Comparison of ENCODE assay signal across 15 cellular contexts in genomic region chr3:125148016-125148812, GRCh38.
DNase-seq lines count a peak whose midpoint lies in the region; ATAC-seq and TF ChIP-seq lines count a peak whose summit lies in the region.
"Had no signal": no experiment of that assay in that cellular context is flagged by ENCODE, and none has a peak within 500 bp of the region (broad histone marks: within the 10 kb centered on the region; RNA-seq: fewer than 3 reads in every experiment).

No MANE protein-coding gene starts in this region.

- ATAC-seq in right cardiac atrium (no peak), WTC11 (no peak), right lobe of liver (peak; percentile 31 to 51 (median 40))
- ATAC-seq: A549 had no signal

- H3K36me3 Mint-ChIP-seq in WTC11, result no peaks in the 10 kb centered on the region

- no peaks in the 10 kb centered on the region; the same call in none of the 2 replicates for H3K27me3 Mint-ChIP-seq in WTC11 (ENCODE audit: low read depth)

- H3K27ac ChIP-seq in left ventricle myocardium inferior (replicated peaks), result peak overlapping the region; percentile 79
- no peak overlapping the region for H3K27ac ChIP-seq in right cardiac atrium (ENCODE audit: low read length)
- H3K27ac ChIP-seq in right lobe of liver, result peak overlapping the region in 2 of 3 donors; percentile 3 to 21
- H3K27ac ChIP-seq in transverse colon, result peak overlapping the region in 3 of 4 donors; percentile 14 to 42 (median 23)
- H3K27ac ChIP-seq: A549, SK-N-MC, VCaP had no signal

- TF ChIP-seq EP300 in transverse colon (IDR thresholded peaks at IDR 0.05; ENCODE audit: low read depth), result no peak

- TF ChIP-seq POLR2A in right lobe of liver (IDR thresholded peaks at IDR 0.05) (no peak), transverse colon (IDR thresholded peaks at IDR 0.05) (no peak)

- peaks cover 49% of the 10 kb centered on the region for H3K4me1 Mint-ChIP-seq in WTC11

- H3K27ac Mint-ChIP-seq in WTC11, result peak overlapping the region; percentile 32; the same call in 1 of the 2 replicates
- H3K27ac Mint-ChIP-seq: activated T-cell treated with anti-CD3 and anti-CD28 coated beads, Interleukin-2, amount 50 U/mL, for 24 hours had no signal

- POLR2A ChIA-PET in WTC11 (lab: Charles Lee), result no interaction called here

- H3K9me3 ChIP-seq in left ventricle myocardium inferior (replicated peaks) (no peaks in the 10 kb centered on the region), right cardiac atrium (ENCODE audit: control insufficient read depth, low read length) (no peaks in the 10 kb centered on the region), right lobe of liver (no peaks in the 10 kb centered on the region), transverse colon (no peaks in the 10 kb centered on the region)
- H3K9me3 ChIP-seq: A549 had no signal

- H3K36me3 ChIP-seq in left ventricle myocardium inferior (no peaks in the 10 kb centered on the region), right lobe of liver (no peaks in the 10 kb centered on the region), transverse colon (no peaks in the 10 kb centered on the region)

- H3K4me3 ChIP-seq in left ventricle myocardium inferior (no peak overlapping the region), right cardiac atrium (ENCODE audit: low read length) (no peak overlapping the region), right lobe of liver (no peak overlapping the region), transverse colon (no peak overlapping the region)
- H3K4me3 ChIP-seq: A549, SK-N-MC had no signal

- WGBS in right cardiac atrium, result 85% methylated on average over 7 of the region's 7 CpGs
- WGBS in right lobe of liver (ENCODE audit: insufficient coverage, low coverage, low lambda C conversion rate, missing lambda C conversion rate), result 43% methylated on average over 3 of the region's 7 CpGs
- WGBS in transverse colon (ENCODE audit: low coverage in 1 of 2), 2 donors, result 87% methylated on average over 7 of the region's 7 CpGs; no CpG with 5 or more reads in 1 of the 2 donors

- DNase-seq in left ventricle myocardium inferior (no peak), right cardiac atrium (no peak), WTC11 (ENCODE audit: low spot score) (no peak), right lobe of liver (peak in 1 of 3 donors; percentile 66), transverse colon (no peak)
- no peak for DNase-seq in activated CD8-positive, alpha-beta memory T cell treated with anti-CD3 and anti-CD28 coated beads, Interleukin-2, amount 50 U/mL, for 4 hours
- no peak for DNase-seq in stimulated activated CD4-positive, alpha-beta T cell treated with anti-CD3 and anti-CD28 coated beads, Interleukin-2, amount 100 ng/mL, for 48 hours
- DNase-seq in activated CD4-positive, alpha-beta T cell treated with anti-CD3 and anti-CD28 coated beads for 4 hours, result no peak
- DNase-seq: activated T-cell treated with anti-CD3 and anti-CD28 coated beads, Interleukin-2, amount 50 U/mL, for 24 hours; NCI-H146; NCI-H524 treated with DMSO at 0.1 percent for 48 hours had no signal

- H3K27me3 ChIP-seq in left ventricle myocardium inferior (ENCODE audit: low read depth), result no peaks in the 10 kb centered on the region
- H3K27me3 ChIP-seq in right cardiac atrium (ENCODE audit: control insufficient read depth, insufficient read depth), result no peaks in the 10 kb centered on the region
- no peaks in the 10 kb centered on the region for H3K27me3 ChIP-seq in right lobe of liver
- no peaks in the 10 kb centered on the region for H3K27me3 ChIP-seq in transverse colon

- no peaks in the 10 kb centered on the region; the same call in 1 of the 2 replicates for H3K9me3 Mint-ChIP-seq in WTC11
- H3K9me3 Mint-ChIP-seq: activated T-cell treated with anti-CD3 and anti-CD28 coated beads, Interleukin-2, amount 50 U/mL, for 24 hours; neural crest cell had no signal

- H3K4me1 ChIP-seq in left ventricle myocardium inferior (peaks cover 86% of the 10 kb centered on the region), right cardiac atrium (ENCODE audit: control insufficient read depth, insufficient read depth, low read length) (peaks cover 27% of the 10 kb centered on the region), right lobe of liver (peaks cover 0 to 19% (median 5%) of the 10 kb centered on the region in 4 donors), transverse colon (peaks cover 0 to 20% (median 0%) of the 10 kb centered on the region in 4 donors)
- H3K4me1 ChIP-seq: A549 had no signal

- CTCF ChIA-PET in WTC11 (lab: Charles Lee), result interaction anchor here (1.6 kb wide), 1 partner anchor 16 kb away, joined by 5 read pairs; no protein-coding TSS in a partner anchor

- intact Hi-C loops in left ventricle myocardium inferior (cut with micrococcal nuclease) (loop anchor here (10.0 kb wide), 1 partner anchor 83 kb away; no protein-coding TSS in a partner anchor), right cardiac atrium (cut with DNase I) (loop anchor here in 2 of 4 donors (10.0 kb wide), 2 partner anchors 93 to 143 kb away; partner anchors contain the start of gene HEG1 (in 1 of the 2)), right lobe of liver (cut with DNase I) (no loop called here), transverse colon (cut with DNase I; ENCODE audit: low total_unique reads) (no loop called here)

- TF ChIP-seq CTCF in left ventricle myocardium inferior (IDR thresholded peaks at IDR 0.05; ENCODE audit: borderline replicate concordance), result no peak
- TF ChIP-seq CTCF in WTC11 (IDR thresholded peaks at IDR 0.05), result no peak
- TF ChIP-seq CTCF in right lobe of liver (IDR thresholded peaks at IDR 0.05), result no peak
- TF ChIP-seq CTCF in transverse colon (IDR thresholded peaks at IDR 0.05), result no peak

- in situ Hi-C loops in transverse colon (cut with MboI; ENCODE audit: low pct_ligation_motif_present in 1 of 4, low pct_unique_long_range_greater_than_20kb in 1 of 4, low sequenced_read_pairs in 3 of 4), result no loop called here

- no peak overlapping the region for H3K4me3 Mint-ChIP-seq in WTC11
- H3K4me3 Mint-ChIP-seq: activated T-cell treated with anti-CD3 and anti-CD28 coated beads, Interleukin-2, amount 50 U/mL, for 24 hours; neural crest cell had no signal

TF ChIP-seq in WTC11, 78 proteins besides CTCF, POLR2A, EP300 and RAD21 (continues in another document):
- TF ChIP-seq CDX4 (CRISPR knock-in tag; IDR thresholded peaks at IDR 0.05; ENCODE audit: borderline replicate concordance), result no peak
- no peak for TF ChIP-seq OVOL2 (CRISPR knock-in tag; IDR thresholded peaks at IDR 0.05; ENCODE audit: borderline replicate concordance)
- no peak for TF ChIP-seq ZMAT4 (CRISPR knock-in tag; IDR thresholded peaks at IDR 0.05)
- TF ChIP-seq SMAD4 (CRISPR knock-in tag; IDR thresholded peaks at IDR 0.05), result no peak
- no peak for TF ChIP-seq ZNF263 (CRISPR knock-in tag; IDR thresholded peaks at IDR 0.05; ENCODE audit: low read depth)
- no peak for TF ChIP-seq ZBTB43 (CRISPR knock-in tag; IDR thresholded peaks at IDR 0.05)
- TF ChIP-seq ETV6 (CRISPR knock-in tag; IDR thresholded peaks at IDR 0.05), result no peak
- no peak for TF ChIP-seq CREM (CRISPR knock-in tag; IDR thresholded peaks at IDR 0.05)
- TF ChIP-seq E2F5 (CRISPR knock-in tag; IDR thresholded peaks at IDR 0.05), result no peak
- TF ChIP-seq ZNF425 (CRISPR knock-in tag; conservative IDR thresholded peaks at IDR 0.05), result no peak
- no peak for TF ChIP-seq ZNF396 (CRISPR knock-in tag; IDR thresholded peaks at IDR 0.05; ENCODE audit: borderline replicate concordance)
- TF ChIP-seq ZNF138 (CRISPR knock-in tag; conservative IDR thresholded peaks at IDR 0.05), result no peak

Comparison
In these comparisons a context has a peak if more than half of its experiments do, and no peak if none do; other contexts are left out.
1. ATAC-seq: peak in right lobe of liver (4 of 4); none in right cardiac atrium (0 of 2) and WTC11 (single experiment).